8 cellular contexts compared by ENCODE assay signal in genomic region chr19:1876494-1877279, GRCh38. TPM values are rescaled to one million over a fixed set of nuclear protein-coding genes. Genes with fewer than 3 reads are reported as not detected.
DNase-seq lines count a peak whose midpoint lies in the region; ATAC-seq, FAIRE-seq and TF ChIP-seq lines count a peak whose summit lies in the region.
"Not testable (repeated sequence)": the region's sequence is repeated elsewhere in the genome, so short reads cannot be mapped to it uniquely, and the experiment has no call there.

No MANE protein-coding gene starts in this region.

- DNase-seq in BE2C; MCF 10A (ENCODE audit: unreplicated experiment); Right ventricle myocardium inferior (ENCODE audit: missing footprints); small intestine: not testable (repeated sequence)
- peak; percentile 29 to 72 (median 40) for DNase-seq in mucosa of descending colon

- H3K27ac ChIP-seq in HUES64 (ENCODE audit: low read depth, low read length), result peak overlapping the region; percentile 56; the same call in 1 of the 2 replicates
- H3K27ac ChIP-seq in small intestine (ENCODE audit: low read depth in 1 of 2, low read length in 1 of 2), result peak overlapping the region; percentile 86 to 97

- FAIRE-seq in small intestine (lab: Jason Lieb, UNC), result not testable (repeated sequence)

- not testable (repeated sequence) for H3K9me3 ChIP-seq in BE2C; HUES64 (ENCODE audit: insufficient read depth, low read depth, low read length); mucosa of descending colon; small intestine (ENCODE audit: control insufficient read depth, low read depth)

- peak overlapping the region; percentile 91 for H3K27ac Mint-ChIP-seq in MCF 10A (ENCODE audit: low read depth, unreplicated experiment)

- intact Hi-C loops in MCF 10A (cut with micrococcal nuclease); Right ventricle myocardium inferior (cut with DNase I); mucosa of descending colon (cut with DNase I, micrococcal nuclease): not testable (repeated sequence)

- 24% methylated on average over 31 of the region's 53 CpGs for WGBS in HUES64
- WGBS in small intestine, 3 donors, result 20 to 41% (median 31%) methylated on average over 41 to 48 of the region's 53 CpGs

- H3K4me3 Mint-ChIP-seq in MCF 10A (ENCODE audit: unreplicated experiment), result peak overlapping the region; percentile 99

- H3K4me1 Mint-ChIP-seq in MCF 10A (ENCODE audit: insufficient read depth, unreplicated experiment), result not testable (repeated sequence)

- H3K4me3 ChIP-seq in BE2C (ENCODE audit: low read depth, low read length) (peak overlapping the region; percentile 94), HUES64 (ENCODE audit: low read length) (peak overlapping the region; percentile 93), WI38 (ENCODE audit: low read depth, low read length) (peak overlapping the region; percentile 97), small intestine (ENCODE audit: low read depth in 1 of 2, low read length in 2 of 2) (peak overlapping the region in 1 of 2 donors; percentile 90)
- H3K4me3 ChIP-seq in mucosa of descending colon, result not testable (repeated sequence)

- not testable (repeated sequence) for H3K27me3 ChIP-seq in BE2C; HUES64 (ENCODE audit: insufficient read depth, low read length); small intestine (ENCODE audit: control insufficient read depth in 2 of 2, insufficient read depth in 2 of 2, low read length in 2 of 2)

- BruUV-seq in MCF 10A (replicated peaks; lab: Mats Ljungman, UMichigan), result not testable (repeated sequence)

- ATAC-seq in GM21529 (IDR thresholded peaks at IDR 0.05; ENCODE audit: unreplicated experiment), result peak; percentile 23
- ATAC-seq in Right ventricle myocardium inferior, result peak; percentile 22
- peak; percentile 4 for ATAC-seq in mucosa of descending colon

- H3K36me3 ChIP-seq in BE2C, result peaks cover 18% of the 10 kb centered on the region
- H3K36me3 ChIP-seq in HUES64 (ENCODE audit: insufficient read depth, low read length); mucosa of descending colon (ENCODE audit: low read depth); small intestine (ENCODE audit: control insufficient read depth in 2 of 2, insufficient read depth in 2 of 2, low read length in 2 of 2): not testable (repeated sequence)

- peak overlapping the region; percentile 91 for H3K9ac ChIP-seq in HUES64 (ENCODE audit: low read depth, low read length)

- TF ChIP-seq CTCF in BE2C (IDR thresholded peaks at IDR 0.05; ENCODE audit: low read depth, low read length), result peak; percentile 41
- TF ChIP-seq CTCF in WI38 (IDR thresholded peaks at IDR 0.05; ENCODE audit: low read depth, low read length); MCF 10A (IDR thresholded peaks at IDR 0.05; ENCODE audit: unreplicated experiment); mucosa of descending colon (IDR thresholded peaks at IDR 0.05): not testable (repeated sequence)

- not testable (repeated sequence) for H3K27me3 Mint-ChIP-seq in MCF 10A (ENCODE audit: insufficient read depth, unreplicated experiment)

- CTCF ChIA-PET in MCF 10A (lab: Yijun Ruan, JAX), result interaction anchor here (0.7 to 2.0 kb wide), 2 partner anchors 12 to 95 kb away, joined by 3 to 10 read pairs; no protein-coding TSS in a partner anchor

- POLR2A ChIA-PET in MCF 10A (lab: Yijun Ruan, JAX), result interaction anchor here (0.6 to 3.3 kb wide), 13 partner anchors 8 to 851 kb away, joined by 3 to 35 read pairs (median 4); partner anchors contain the start of genes ABHD17A and CNN2

- peaks cover 11% of the 10 kb centered on the region for H3K36me3 Mint-ChIP-seq in MCF 10A (ENCODE audit: insufficient read depth, unreplicated experiment)

- not testable (repeated sequence) for H3K4me1 ChIP-seq in BE2C; small intestine (ENCODE audit: control insufficient read depth in 2 of 2, insufficient read depth in 1 of 2, low read depth in 1 of 2, low read length in 1 of 2)
- H3K4me1 ChIP-seq in HUES64 (ENCODE audit: insufficient read depth, low read length), result peaks cover 13% of the 10 kb centered on the region
- peaks cover 19% of the 10 kb centered on the region for H3K4me1 ChIP-seq in mucosa of descending colon (ENCODE audit: low read depth)

- not testable (repeated sequence) for H3K9me3 Mint-ChIP-seq in MCF 10A (ENCODE audit: unreplicated experiment)

RNA-seq across cellular contexts. Expression of gene ABHD17A, which starts 8.6 kb away (rescaled TPM):
- 324 TPM for polyA plus RNA-seq in BE2C (2012; ENCODE audit: insufficient read depth, insufficient read length, low read depth)
- polyA plus RNA-seq in HUES64 (2013, experiment 1 of 2), result 31.8 TPM
- polyA plus RNA-seq in HUES64 (2013, experiment 2 of 2), result 31.0 TPM
- 38.9 and 39.5 TPM in 2 replicates for total RNA-seq in MCF 10A (2022)
- total RNA-seq in Right ventricle myocardium inferior, result 61.5 TPM
- total RNA-seq in mucosa of descending colon, result 10 to 100 TPM; 60.9 to 65.8 (median 65.8) TPM
- 10 to 100 TPM; 52.6 to 79.6 (median 71.3) TPM for polyA plus RNA-seq in small intestine

RNA-seq across cellular contexts. Expression of gene KLF16, which starts 13.3 kb away (rescaled TPM):
- polyA plus RNA-seq in BE2C (2012; ENCODE audit: insufficient read depth, insufficient read length, low read depth), result 112 TPM
- 23.7 TPM for polyA plus RNA-seq in HUES64 (2013, experiment 1 of 2)
- polyA plus RNA-seq in HUES64 (2013, experiment 2 of 2), result 24.2 TPM
- total RNA-seq in MCF 10A (2022), result 27.0 and 45.5 TPM in 2 replicates
- 11.0 TPM for total RNA-seq in Right ventricle myocardium inferior
- total RNA-seq in mucosa of descending colon, result 10 to 100 TPM; 22.6 to 26.5 (median 25.6) TPM
- 10 to 100 TPM in 2 of 3 donors, 1 to 10 TPM in 1; 7.8 to 14.6 (median 13.3) TPM for polyA plus RNA-seq in small intestine

RNA-seq across cellular contexts. Expression of gene REXO1, which starts 28.4 kb away (rescaled TPM):
- polyA plus RNA-seq in BE2C (2012; ENCODE audit: insufficient read depth, insufficient read length, low read depth), result 165 TPM
- polyA plus RNA-seq in HUES64 (2013, experiment 1 of 2), result 21.4 TPM
- 19.9 TPM for polyA plus RNA-seq in HUES64 (2013, experiment 2 of 2)
- 28.7 and 36.4 TPM in 2 replicates for total RNA-seq in MCF 10A (2022)
- total RNA-seq in Right ventricle myocardium inferior, result 17.8 TPM
- total RNA-seq in mucosa of descending colon, result 10 to 100 TPM; 45.4 to 54.3 (median 50.2) TPM
- 10 to 100 TPM; 18.4 to 31.8 (median 22.7) TPM for polyA plus RNA-seq in small intestine

RNA-seq across cellular contexts. Expression of gene ADAT3, which starts 28.5 kb away (rescaled TPM):
- 51.0 TPM for polyA plus RNA-seq in BE2C (2012; ENCODE audit: insufficient read depth, insufficient read length, low read depth)
- 4.1 TPM for polyA plus RNA-seq in HUES64 (2013, experiment 1 of 2)
- polyA plus RNA-seq in HUES64 (2013, experiment 2 of 2), result 4.1 TPM
- 6.8 and 6.9 TPM in 2 replicates for total RNA-seq in MCF 10A (2022)
- 1.6 TPM for total RNA-seq in Right ventricle myocardium inferior
- 10 to 100 TPM; 12.5 to 21.9 (median 19.6) TPM for total RNA-seq in mucosa of descending colon
- polyA plus RNA-seq in small intestine, result 10 to 100 TPM; 10.4 to 38.1 (median 35.8) TPM

RNA-seq across cellular contexts. Expression of gene SCAMP4, which starts 28.5 kb away (rescaled TPM):
- polyA plus RNA-seq in BE2C (2012; ENCODE audit: insufficient read depth, insufficient read length, low read depth), result 23.2 TPM
- polyA plus RNA-seq in HUES64 (2013, experiment 1 of 2), result 31.7 TPM
- polyA plus RNA-seq in HUES64 (2013, experiment 2 of 2), result 32.5 TPM
- 48.7 and 67.2 TPM in 2 replicates for total RNA-seq in MCF 10A (2022)
- 17.9 TPM for total RNA-seq in Right ventricle myocardium inferior
- 10 to 100 TPM; 57.2 to 61.3 (median 59.8) TPM for total RNA-seq in mucosa of descending colon
- 10 to 100 TPM; 31.3 to 39.4 (median 36.9) TPM for polyA plus RNA-seq in small intestine
